In the genomic region with DNA sequence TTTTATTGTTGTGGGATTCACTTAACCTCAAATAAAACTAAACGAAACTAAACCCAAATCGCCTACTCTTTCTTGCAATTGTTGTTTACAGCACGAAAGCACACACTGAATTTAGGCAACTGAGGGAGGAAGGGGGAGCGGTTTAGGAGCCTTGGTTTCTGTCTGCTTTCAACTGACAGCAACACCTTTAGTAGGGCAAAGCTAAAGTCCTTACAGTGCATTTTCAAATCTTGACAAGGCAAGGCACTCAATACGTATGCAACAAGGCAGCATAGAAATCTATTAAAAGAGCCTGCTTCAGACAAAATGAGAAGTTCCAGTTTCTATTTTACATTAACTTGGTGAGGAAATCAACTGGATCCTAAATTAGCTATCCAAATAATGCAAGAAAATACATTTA, we compare ENCODE assay signal across 13 cellular contexts.
DNase-seq lines count a peak whose midpoint lies in the region; ATAC-seq, FAIRE-seq and TF ChIP-seq lines count a peak whose summit lies in the region.
"Had no signal": no experiment of that assay in that cellular context is flagged by ENCODE, and none has a peak within 500 bp of the region (broad histone marks: within the 10 kb centered on the region; RNA-seq: fewer than 3 reads in every experiment).

No MANE protein-coding gene starts in this region.

- H3F3A ChIP-seq in GM23338 (replicated peaks; ENCODE audit: low read depth), result no peaks in the 10 kb centered on the region

- no peaks in the 10 kb centered on the region for H3K36me3 Mint-ChIP-seq in HFFc6 (ENCODE audit: low read depth)
- H3K36me3 Mint-ChIP-seq in GM23338 (ENCODE audit: low read depth), result no peaks in the 10 kb centered on the region
- H3K36me3 Mint-ChIP-seq: memory B cell; stimulated activated memory B cell treated with anti-CD40 and anti-IgM and Interleukin-4, amounts not matched to agents 10 μg/mL and 1 μg/mL and 100 μg/mL, for 72 hours had no signal

- peak overlapping the region; percentile 61 for H3K4me2 ChIP-seq in GM12878 (ENCODE audit: control insufficient read depth, insufficient read depth)
- H3K4me2 ChIP-seq in GM23338, result no peak overlapping the region

- H2AFZ ChIP-seq in GM12878 (ENCODE audit: control insufficient read depth, low read depth, low read length) (peak overlapping the region; percentile 49; the same call in 1 of the 2 replicates), GM23338 (no peak overlapping the region)

- H3K36me3 ChIP-seq in GM12878 (ENCODE audit: control insufficient read depth in 2 of 2, insufficient read depth in 2 of 2, low read length in 1 of 2) (no peaks in the 10 kb centered on the region), ascending aorta (no peaks in the 10 kb centered on the region), GM23338 (ENCODE audit: insufficient read depth) (no peaks in the 10 kb centered on the region)

- TF ChIP-seq POLR2A in GM12878 (IDR thresholded peaks at IDR 0.05; ENCODE audit: low read depth, low read length), result no peak

- H3K4me3 Mint-ChIP-seq in HFFc6, result no peak overlapping the region
- H3K4me3 Mint-ChIP-seq in GM23338, result no peak overlapping the region
- H3K4me3 Mint-ChIP-seq: memory B cell; stimulated activated memory B cell treated with anti-CD40 and anti-IgM and Interleukin-4, amounts not matched to agents 10 μg/mL and 1 μg/mL and 100 μg/mL, for 72 hours had no signal

- WGBS in GM12878 (ENCODE audit: insufficient coverage, insufficient replicate concordance, low lambda C conversion rate, missing lambda C conversion rate), result 18% methylated on average over 5 of the region's 5 CpGs

- no peaks in the 10 kb centered on the region; the same call in 1 of the 2 replicates for H3K9me2 ChIP-seq in GM23338 (ENCODE audit: insufficient read depth)

- TF ChIP-seq CTCF in GM12878 (IDR thresholded peaks at IDR 0.05 in 2 of 3, conservative IDR thresholded peaks at IDR 0.05 in 1 of 3; ENCODE audit: control insufficient read depth in 2 of 3, extremely low read depth in 1 of 3, insufficient read depth in 1 of 3, low read depth in 3 of 3, low read length in 3 of 3), result no peak
- TF ChIP-seq CTCF in ascending aorta (IDR thresholded peaks at IDR 0.05), result no peak
- TF ChIP-seq CTCF in HFFc6 (IDR thresholded peaks at IDR 0.05), result no peak
- no peak for TF ChIP-seq CTCF in GM23338 (conservative IDR thresholded peaks at IDR 0.05; ENCODE audit: low read depth in 2 of 2)

- peak; percentile 68 for ATAC-seq in GM18502 (IDR thresholded peaks at IDR 0.05; ENCODE audit: poor library complexity, unreplicated experiment)
- peak; percentile 62 for ATAC-seq in GM21529 (IDR thresholded peaks at IDR 0.05; ENCODE audit: unreplicated experiment)
- ATAC-seq in HG03521 (IDR thresholded peaks at IDR 0.05; ENCODE audit: unreplicated experiment), result peak; percentile 54
- ATAC-seq in GM12878, result peak; percentile 82
- ATAC-seq in GM23338, result no peak
- ATAC-seq: stimulated activated memory B cell treated with anti-CD40 and anti-IgM and Interleukin-4, amounts not matched to agents 10 μg/mL and 1 μg/mL and 100 μg/mL, for 72 hours had no signal

- no peaks in the 10 kb centered on the region for H4K20me1 ChIP-seq in GM12878 (ENCODE audit: control insufficient read depth, insufficient read depth)
- H4K20me1 ChIP-seq in GM23338 (replicated peaks; ENCODE audit: insufficient read depth), result no peaks in the 10 kb centered on the region

- H3K4me1 ChIP-seq in GM12878 (ENCODE audit: control insufficient read depth, insufficient read depth, low read length) (peaks cover 22% of the 10 kb centered on the region), ascending aorta (no peaks in the 10 kb centered on the region), GM23338 (ENCODE audit: insufficient read depth) (no peaks in the 10 kb centered on the region)

- RAD21 ChIA-PET in GM12878 (lab: Charles Lee; ENCODE audit: unreplicated experiment), result interaction anchor here (1.0 kb wide), 1 partner anchor 170 kb away, joined by 3 read pairs; no protein-coding TSS in a partner anchor

- H3K4me3 ChIP-seq in GM12878, result peak overlapping the region; percentile 20; the same call in 1 of the 2 replicates
- no peak overlapping the region for H3K4me3 ChIP-seq in ascending aorta
- H3K4me3 ChIP-seq in GM23338, result no peak overlapping the region

- intact Hi-C loops in GM12878 (cut with micrococcal nuclease; ENCODE audit: unreplicated experiment) (no loop called here), ascending aorta (cut with DNase I) (no loop called here)

- H3K27me3 ChIP-seq in GM12878 (replicated peaks in 1 of 2; ENCODE audit: control insufficient read depth in 2 of 2, insufficient read depth in 2 of 2, low read length in 1 of 2) (no peaks in the 10 kb centered on the region), ascending aorta (no peaks in the 10 kb centered on the region), GM23338 (ENCODE audit: insufficient read depth) (no peaks in the 10 kb centered on the region)

- no TSS peak for BruUV-seq in GM12878 (replicated peaks; lab: Mats Ljungman, UMichigan)

- H3K27ac Mint-ChIP-seq in HFFc6 (no peak overlapping the region), GM23338 (no peak overlapping the region)
- H3K27ac Mint-ChIP-seq: activated T-helper 2 cell treated with anti-CD3 and anti-CD28 coated beads, Interferon-gamma antibody, Interleukin-2, Interleukin-4, amounts not matched to agents 10 μg/mL and 5 μg/mL and 100 μg/mL, durations not matched to agents 14 hours and 24 hours and 36 hours; memory B cell; stimulated activated memory B cell treated with anti-CD40 and anti-IgM and Interleukin-4, amounts not matched to agents 10 μg/mL and 1 μg/mL and 100 μg/mL, for 72 hours had no signal

- DNase-seq in GM12878 (ENCODE audit: low read depth, low spot score) (no peak), ascending aorta (ENCODE audit: low spot score in 2 of 2) (no peak), HFFc6 (no peak), GM23338 (ENCODE audit: low spot score) (no peak), hippocampal formation (lab: John Stamatoyannopoulos, UW) (no peak)

- no peak for TF ChIP-seq EP300 in GM12878 (IDR thresholded peaks at IDR 0.05; ENCODE audit: borderline replicate concordance in 1 of 2, control insufficient read depth in 1 of 2, low read depth in 2 of 2, low read length in 2 of 2)

- SMC1A ChIA-PET in GM12878 (lab: Charles Lee; ENCODE audit: uncharacterized antibody, unreplicated experiment), result interaction anchor here (1.2 to 1.6 kb wide), 3 partner anchors 21 to 173 kb away, joined by 3 to 6 read pairs (median 4); no protein-coding TSS in a partner anchor

- CTCF ChIA-PET in GM12878 (lab: Yijun Ruan, JAX), result interaction anchor here (1.4 kb wide), 1 partner anchor 174 kb away, joined by 3 read pairs; no protein-coding TSS in a partner anchor

- no peaks in the 10 kb centered on the region; the same call in 1 of the 2 replicates for H3K4me1 Mint-ChIP-seq in HFFc6 (ENCODE audit: low read depth)
- peaks cover 4% of the 10 kb centered on the region; the same call in 2 of the 3 replicates for H3K4me1 Mint-ChIP-seq in GM23338

- H3K9me3 ChIP-seq in GM12878 (replicated peaks; ENCODE audit: control insufficient read depth, insufficient read depth, low read length), result no peaks in the 10 kb centered on the region
- H3K9me3 ChIP-seq in ascending aorta, result no peaks in the 10 kb centered on the region

- FAIRE-seq in GM12878 (lab: Jason Lieb, UNC), result no peak

- H3K9me3 Mint-ChIP-seq in HFFc6, result no peaks in the 10 kb centered on the region
- no peaks in the 10 kb centered on the region for H3K9me3 Mint-ChIP-seq in GM23338
- H3K9me3 Mint-ChIP-seq: activated T-helper 2 cell treated with anti-CD3 and anti-CD28 coated beads, Interferon-gamma antibody, Interleukin-2, Interleukin-4, amounts not matched to agents 10 μg/mL and 5 μg/mL and 100 μg/mL, durations not matched to agents 14 hours and 24 hours and 36 hours; memory B cell; stimulated activated memory B cell treated with anti-CD40 and anti-IgM and Interleukin-4, amounts not matched to agents 10 μg/mL and 1 μg/mL and 100 μg/mL, for 72 hours had no signal

- H3K9ac ChIP-seq in GM12878 (ENCODE audit: control insufficient read depth, insufficient read depth, low read length), result no peak overlapping the region; the same call in 1 of the 2 replicates

- TF ChIP-seq RAD21 in GM12878 (IDR thresholded peaks at IDR 0.05; ENCODE audit: insufficient read depth, low read depth, low read length), result no peak

- POLR2A ChIA-PET in GM12878 (lab: Charles Lee), result interaction anchor here (1.0 kb wide), 1 partner anchor 131 kb away, joined by 3 read pairs; no protein-coding TSS in a partner anchor

- H3K27ac ChIP-seq in GM12878 (ENCODE audit: control insufficient read depth, insufficient read depth), result no peak overlapping the region
- no peak overlapping the region for H3K27ac ChIP-seq in ascending aorta
- H3K27ac ChIP-seq in GM23338 (ENCODE audit: low read depth), result no peak overlapping the region
- H3K27ac ChIP-seq: C4-2B, VCaP had no signal

- H3K79me2 ChIP-seq in GM12878 (ENCODE audit: control insufficient read depth, insufficient read depth, low read length), result no peaks in the 10 kb centered on the region
- no peaks in the 10 kb centered on the region for H3K79me2 ChIP-seq in GM23338 (replicated peaks; ENCODE audit: insufficient read depth)

- H3K27me3 Mint-ChIP-seq in HFFc6 (ENCODE audit: insufficient read depth) (peaks cover 2% of the 10 kb centered on the region; the same call in 1 of the 2 replicates), GM23338 (ENCODE audit: insufficient read depth, low read depth, poor library complexity) (peaks cover 2% of the 10 kb centered on the region)
- H3K27me3 Mint-ChIP-seq: memory B cell; stimulated activated memory B cell treated with anti-CD40 and anti-IgM and Interleukin-4, amounts not matched to agents 10 μg/mL and 1 μg/mL and 100 μg/mL, for 72 hours had no signal

- in situ Hi-C loops in GM12878 (cut with MboI), result no loop called here

TF ChIP-seq in GM12878, 131 proteins besides CTCF, POLR2A, EP300 and RAD21 (continues in another document):
- TF ChIP-seq KDM1A (IDR thresholded peaks at IDR 0.05; ENCODE audit: borderline replicate concordance) (no peak), POLR2AphosphoS2 (IDR thresholded peaks at IDR 0.05; ENCODE audit: low read depth, low read length) (no peak), TCF12 (IDR thresholded peaks at IDR 0.05; ENCODE audit: low read depth, low read length) (no peak)

TF ChIP-seq in GM23338, 12 proteins besides CTCF, POLR2A, EP300 and RAD21:
- TF ChIP-seq POLR2AphosphoS5 (IDR thresholded peaks at IDR 0.05; ENCODE audit: low read depth) (no peak), EZH2 (IDR thresholded peaks at IDR 0.05; ENCODE audit: low read depth, unreplicated experiment) (no peak)
